ENCODE assay signal across 13 cellular contexts in the genomic region with DNA sequence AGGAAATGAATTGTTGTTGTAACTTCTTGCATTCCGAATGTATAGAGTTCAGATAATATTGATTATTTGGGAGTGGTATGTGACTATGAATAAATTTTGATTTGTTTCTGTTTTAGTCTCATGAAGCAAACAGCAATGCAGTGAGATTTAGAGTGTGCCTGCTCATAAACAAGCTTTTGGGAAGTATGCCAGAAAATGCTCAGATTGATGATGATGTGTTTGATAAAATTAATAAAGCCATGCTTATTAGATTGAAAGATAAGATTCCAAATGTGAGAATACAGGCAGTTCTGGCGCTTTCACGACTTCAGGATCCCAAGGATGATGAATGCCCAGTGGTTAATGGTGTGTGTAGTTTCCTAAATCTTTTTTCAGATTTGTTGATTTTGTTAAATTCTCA. TPM values are rescaled to one million over a fixed set of nuclear protein-coding genes. Genes with fewer than 3 reads are reported as not detected.
DNase-seq lines count a peak whose midpoint lies in the region; ATAC-seq and TF ChIP-seq lines count a peak whose summit lies in the region.
"Had no signal": no experiment of that assay in that cellular context is flagged by ENCODE, and none has a peak within 500 bp of the region (broad histone marks: within the 10 kb centered on the region; RNA-seq: fewer than 3 reads in every experiment).

No MANE protein-coding gene starts in this region.

- DNase-seq in SK-N-SH (no peak), NB4 (ENCODE audit: low read depth) (no peak), neural progenitor cell (ENCODE audit: low spot score) (no peak), vagina (ENCODE audit: extremely low spot score in 2 of 2) (no peak), NCI-H510A treated with DMSO at 0.1 percent for 48 hours (lab: John Stamatoyannopoulos, UW) (no peak)
- no peak for DNase-seq in stimulated activated CD4-positive, alpha-beta T cell treated with anti-CD3 and anti-CD28 coated beads, Interleukin-15, amount 100 ng/mL, for 24 hours
- DNase-seq: gastrocnemius medialis, mucosa of descending colon, NCI-H187, tibial artery had no signal

- TF ChIP-seq POLR2A in NB4 (IDR thresholded peaks at IDR 0.05; ENCODE audit: extremely low read depth, insufficient read length), result no peak
- TF ChIP-seq POLR2A in vagina (IDR thresholded peaks at IDR 0.05), result no peak

- 27% methylated on average over 3 of the region's 3 CpGs for WGBS in SK-N-SH (ENCODE audit: low lambda C conversion rate)

- H3K79me2 ChIP-seq in SK-N-SH (ENCODE audit: insufficient read depth), result peaks cover 97% of the 10 kb centered on the region
- H3K79me2 ChIP-seq in neural progenitor cell (ENCODE audit: low read depth), result peaks cover 100% of the 10 kb centered on the region

- POLR2A ChIA-PET in SK-N-SH (lab: Yijun Ruan, JAX), result no interaction called here

- H3K36me3 ChIP-seq in SK-N-SH (replicated peaks in 1 of 2; ENCODE audit: control insufficient read depth in 1 of 2, insufficient read depth in 2 of 2, low read length in 1 of 2) (peaks cover 5 to 13% of the 10 kb centered on the region in 2 experiments), neural progenitor cell (peaks cover 15% of the 10 kb centered on the region), vagina (no peaks in the 10 kb centered on the region)
- H3K36me3 ChIP-seq: gastrocnemius medialis, tibial artery had no signal

- H3K9me3 Mint-ChIP-seq in brain, result peaks cover 0 to 5% (median 0%) of the 10 kb centered on the region in 5 experiments
- no peaks in the 10 kb centered on the region for H3K9me3 Mint-ChIP-seq in neural progenitor cell
- H3K9me3 Mint-ChIP-seq: activated naive CD4-positive, alpha-beta T cell treated with anti-CD3 and anti-CD28 coated beads, Interleukin-2, amount 50 U/mL, for 24 hours had no signal

- H3K4me2 ChIP-seq in SK-N-SH, result peak overlapping the region; percentile 89
- H3K4me2 ChIP-seq in neural progenitor cell, result peak overlapping the region; percentile 98

- H3F3A ChIP-seq in SK-N-SH (replicated peaks; ENCODE audit: insufficient read depth) (peaks cover 20% of the 10 kb centered on the region), neural progenitor cell (ENCODE audit: low read depth) (no peaks in the 10 kb centered on the region)

- peak overlapping the region; percentile 90 to 100 (median 98) for H3K4me3 Mint-ChIP-seq in brain
- peak overlapping the region; percentile 95 for H3K4me3 Mint-ChIP-seq in neural progenitor cell
- H3K4me3 Mint-ChIP-seq: activated naive CD4-positive, alpha-beta T cell treated with anti-CD3 and anti-CD28 coated beads, Interleukin-2, amount 50 U/mL, for 24 hours had no signal

- TF ChIP-seq EP300 in SK-N-SH (IDR thresholded peaks at IDR 0.05; ENCODE audit: borderline replicate concordance in 1 of 2, low read depth in 1 of 2, low read length in 1 of 2), result no peak

- H2AFZ ChIP-seq in SK-N-SH (ENCODE audit: low read depth) (peak overlapping the region; percentile 87), neural progenitor cell (replicated peaks) (no peak overlapping the region)

- H3K9me2 ChIP-seq in SK-N-SH, result no peaks in the 10 kb centered on the region

- CTCF ChIA-PET in SK-N-SH (lab: Yijun Ruan, JAX), result interaction anchor here (1.1 kb wide), 1 partner anchor 556 kb away, joined by 4 read pairs; no protein-coding TSS in a partner anchor

- H3K4me1 Mint-ChIP-seq in brain (peaks cover 57% of the 10 kb centered on the region), neural progenitor cell (peaks cover 30% of the 10 kb centered on the region)

- peak overlapping the region; percentile 73 for H3K9ac ChIP-seq in SK-N-SH
- peak overlapping the region; percentile 96 for H3K9ac ChIP-seq in neural progenitor cell

- no peak for TF ChIP-seq RAD21 in SK-N-SH (IDR thresholded peaks at IDR 0.05; ENCODE audit: low read length)

- intact Hi-C loops in vagina (cut with DNase I), result loop anchor here (5.0 kb wide), 1 partner anchor 210 kb away; a partner anchor contains a TSS

- peak overlapping the region; percentile 89 to 98; a peak in 3 of 4 replicates for H3K4me3 ChIP-seq in SK-N-SH (ENCODE audit: low read depth in 2 of 2, low read length in 1 of 2)
- H3K4me3 ChIP-seq in NB4 (ENCODE audit: low read depth, low read length), result peak overlapping the region; percentile 87
- H3K4me3 ChIP-seq in neural progenitor cell, result peak overlapping the region; percentile 98
- H3K4me3 ChIP-seq in vagina, result no peak overlapping the region
- H3K4me3 ChIP-seq: gastrocnemius medialis, mucosa of descending colon, tibial artery had no signal

- H3K4me1 ChIP-seq in SK-N-SH (ENCODE audit: control insufficient read depth in 1 of 2, insufficient read depth in 2 of 2, low read depth in 1 of 2, low read length in 1 of 2), result peaks cover 1 to 11% of the 10 kb centered on the region in 2 experiments; a peak in 3 of 4 replicates
- H3K4me1 ChIP-seq in neural progenitor cell, result peaks cover 24% of the 10 kb centered on the region
- peaks cover 32% of the 10 kb centered on the region for H3K4me1 ChIP-seq in vagina

- H3K27me3 Mint-ChIP-seq in brain, result peaks cover 19% of the 10 kb centered on the region
- no peaks in the 10 kb centered on the region for H3K27me3 Mint-ChIP-seq in neural progenitor cell (ENCODE audit: insufficient read depth, low read depth)
- H3K27me3 Mint-ChIP-seq: activated naive CD4-positive, alpha-beta T cell treated with anti-CD3 and anti-CD28 coated beads, Interleukin-2, amount 50 U/mL, for 24 hours had no signal

- H3K9me3 ChIP-seq in SK-N-SH (no peaks in the 10 kb centered on the region), neural progenitor cell (ENCODE audit: low read depth) (no peaks in the 10 kb centered on the region), vagina (no peaks in the 10 kb centered on the region)
- H3K9me3 ChIP-seq: gastrocnemius medialis, mucosa of descending colon, tibial artery had no signal

- no peak for TF ChIP-seq CTCF in SK-N-SH (IDR thresholded peaks at IDR 0.05)
- no peak for TF ChIP-seq CTCF in NB4 (IDR thresholded peaks at IDR 0.05; ENCODE audit: low read depth, low read length)
- TF ChIP-seq CTCF in brain (conservative IDR thresholded peaks at IDR 0.05), result no peak
- TF ChIP-seq CTCF in neural progenitor cell (IDR thresholded peaks at IDR 0.05), result no peak
- TF ChIP-seq CTCF in vagina (IDR thresholded peaks at IDR 0.05), result no peak

- H3K27me3 ChIP-seq in SK-N-SH (ENCODE audit: insufficient read depth) (no peaks in the 10 kb centered on the region), neural progenitor cell (no peaks in the 10 kb centered on the region), vagina (no peaks in the 10 kb centered on the region)
- H3K27me3 ChIP-seq: gastrocnemius medialis, tibial artery had no signal

- peaks cover 15% of the 10 kb centered on the region for H4K20me1 ChIP-seq in SK-N-SH (ENCODE audit: insufficient read depth)
- peaks cover 57% of the 10 kb centered on the region for H4K20me1 ChIP-seq in neural progenitor cell (ENCODE audit: low read depth)

- ATAC-seq in SK-N-SH treated with all-trans-retinoic acid at 6 μM for 48 hours, result no peak
- ATAC-seq: gastrocnemius medialis, mucosa of descending colon had no signal

- H3K27ac Mint-ChIP-seq in brain (peak overlapping the region in 4 of 5 experiments; percentile 24 to 89 (median 67)), neural progenitor cell (no peak overlapping the region)
- H3K27ac Mint-ChIP-seq: activated naive CD4-positive, alpha-beta T cell treated with anti-CD3 and anti-CD28 coated beads, Interleukin-2, amount 50 U/mL, for 24 hours had no signal

- H3K27ac ChIP-seq in SK-N-SH (ENCODE audit: low read depth in 2 of 2, low read length in 1 of 2) (peak overlapping the region; percentile 61 to 76; a peak in 3 of 4 replicates), neural progenitor cell (no peak overlapping the region), vagina (no peak overlapping the region)
- H3K27ac ChIP-seq: gastrocnemius medialis, tibial artery had no signal

- H3K36me3 Mint-ChIP-seq in brain, result peaks cover 12% of the 10 kb centered on the region
- H3K36me3 Mint-ChIP-seq in neural progenitor cell, result peaks cover 25% of the 10 kb centered on the region

TF ChIP-seq in SK-N-SH, 30 proteins besides CTCF, POLR2A, EP300 and RAD21:
- no peak for TF ChIP-seq RFX5 (IDR thresholded peaks at IDR 0.05; ENCODE audit: low read length)
- TF ChIP-seq GATA2 (CRISPR knock-in tag; IDR thresholded peaks at IDR 0.05), result peak; percentile 18; the same call in 1 of the 2 replicates

TF ChIP-seq in SK-N-SH treated with all-trans-retinoic acid at 6 μM for 48 hours, 23 proteins besides CTCF, POLR2A, EP300 and RAD21 (continues in another document):
- TF ChIP-seq RARB (CRISPR knock-in tag; IDR thresholded peaks at IDR 0.05) (no peak), ZNF8 (CRISPR knock-in tag; IDR thresholded peaks at IDR 0.05) (no peak), ZNF565 (CRISPR knock-in tag; conservative IDR thresholded peaks at IDR 0.05; ENCODE audit: low read depth) (no peak), CSDC2 (CRISPR knock-in tag; IDR thresholded peaks at IDR 0.05) (no peak)
- TF ChIP-seq, protein P1, sequence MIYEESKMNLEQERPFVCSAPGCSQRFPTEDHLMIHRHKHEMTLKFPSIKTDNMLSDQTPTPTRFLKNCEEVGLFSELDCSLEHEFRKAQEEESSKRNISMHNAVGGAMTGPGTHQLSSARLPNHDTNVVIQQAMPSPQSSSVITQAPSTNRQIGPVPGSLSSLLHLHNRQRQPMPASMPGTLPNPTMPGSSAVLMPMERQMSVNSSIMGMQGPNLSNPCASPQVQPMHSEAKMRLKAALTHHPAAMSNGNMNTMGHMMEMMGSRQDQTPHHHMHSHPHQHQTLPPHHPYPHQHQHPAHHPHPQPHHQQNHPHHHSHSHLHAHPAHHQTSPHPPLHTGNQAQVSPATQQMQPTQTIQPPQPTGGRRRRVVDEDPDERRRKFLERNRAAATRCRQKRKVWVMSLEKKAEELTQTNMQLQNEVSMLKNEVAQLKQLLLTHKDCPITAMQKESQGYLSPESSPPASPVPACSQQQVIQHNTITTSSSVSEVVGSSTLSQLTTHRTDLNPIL (CRISPR knock-in tag; IDR thresholded peaks at IDR 0.05; ENCODE audit: low read depth), result no peak

RNA-seq across cellular contexts. Expression of a gene that starts 2.0 kb away (rescaled TPM):
- polyA plus RNA-seq in SK-N-SH (2012; rRNA removed), result 4.8 and 5.4 TPM in 2 replicates
- polyA plus RNA-seq in SK-N-SH (2012; cell fraction: cytosol; rRNA removed), result 6.8 and 7.0 TPM in 2 replicates
- 3.8 and 6.3 TPM in 2 replicates for polyA plus RNA-seq in SK-N-SH (2012; cell fraction: nucleus; rRNA removed)
- polyA plus RNA-seq in brain (ENCODE audit: insufficient read depth, low read depth, low replicate concordance), result 14.5 TPM
- 132 and 211 TPM in 2 replicates for total RNA-seq in neural progenitor cell (ENCODE audit: low replicate concordance)
- 1.5 TPM for total RNA-seq in vagina

RNA-seq across cellular contexts. Expression of a gene that starts 2.2 kb away (rescaled TPM):
- polyA plus RNA-seq in SK-N-SH (2012; rRNA removed) (23.5 and 28.5 TPM in 2 replicates), brain (ENCODE audit: insufficient read depth, low read depth, low replicate concordance) (28.3 TPM)
- polyA plus RNA-seq in SK-N-SH (2012; cell fraction: cytosol; rRNA removed), result 18.6 and 19.5 TPM in 2 replicates
- 46.3 and 48.0 TPM in 2 replicates for polyA plus RNA-seq in SK-N-SH (2012; cell fraction: nucleus; rRNA removed)
- total RNA-seq in neural progenitor cell (ENCODE audit: low replicate concordance) (65.7 and 75.8 TPM in 2 replicates), vagina (26.5 TPM)

RNA-seq across cellular contexts. Expression of a gene that starts 31.4 kb away (rescaled TPM):
- polyA plus RNA-seq in SK-N-SH (2012; rRNA removed) (not detected in 2 replicates), brain (ENCODE audit: insufficient read depth, low read depth, low replicate concordance) (0.58 TPM)
- polyA plus RNA-seq in SK-N-SH (2012; cell fraction: cytosol; rRNA removed), result under 0.01 TPM in 2 replicates
- 0.04 TPM in 1 of 2 replicates, not detected in the other for polyA plus RNA-seq in SK-N-SH (2012; cell fraction: nucleus; rRNA removed)
- total RNA-seq in neural progenitor cell (ENCODE audit: low replicate concordance) (0.03 TPM in 1 of 2 replicates, not detected in the other), vagina (not detected)

Comparison
In these comparisons a context has a peak if more than half of its experiments do, and no peak if none do; other contexts are left out.
1. H3K27ac ChIP-seq: peak in SK-N-SH (2 of 2); none in neural progenitor cell (single experiment) and vagina (single experiment).
2. H3K4me3 ChIP-seq: peak in SK-N-SH (2 of 2), NB4 (single experiment) and neural progenitor cell (single experiment); none in vagina (0 of 2).
3. RNA of a gene that starts 2.0 kb away (total RNA-seq): 132 to 211 TPM in neural progenitor cell; 1.5 TPM in vagina (single experiment); every median in the first group is over 10 times any median in the second.